In the genomic region with DNA sequence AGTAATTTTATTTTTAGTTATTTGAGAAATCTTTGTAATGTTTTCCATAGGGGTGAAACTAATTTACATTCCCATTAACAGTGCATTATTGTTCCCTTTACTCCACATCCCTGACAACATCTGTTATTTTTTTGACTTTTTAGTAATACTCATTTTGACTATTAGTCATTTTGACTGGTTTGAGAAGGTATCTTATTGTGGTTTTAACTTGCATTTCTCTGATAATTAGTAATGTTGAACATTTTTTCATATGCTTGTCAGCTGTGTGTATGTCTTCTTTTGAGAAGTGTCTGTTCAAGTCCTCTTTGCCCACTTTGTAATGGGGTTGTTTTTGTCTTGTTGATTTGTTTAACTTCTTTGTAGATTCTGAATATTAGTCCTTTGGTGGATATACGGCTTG, we compare ENCODE assay signal across 22 cellular contexts.
"Had no signal": no experiment of that assay in that cellular context is flagged by ENCODE, and none has a peak within 500 bp of the region (broad histone marks: within the 10 kb centered on the region; RNA-seq: fewer than 3 reads in every experiment).

No MANE protein-coding gene starts in this region.

- H3K27me3 ChIP-seq: colonic mucosa, esophagus squamous epithelium, gastrocnemius medialis, right lobe of liver, spleen, tibial artery, upper lobe of left lung, uterus had no signal

- H3K27ac Mint-ChIP-seq: naive B cell; nephron progenitor cell; stimulated activated memory B cell treated with anti-CD40 and anti-IgM and Interleukin-4, amounts not matched to agents 10 μg/mL and 1 μg/mL and 100 μg/mL, for 72 hours; stimulated activated naive CD8-positive, alpha-beta T cell treated with anti-CD3 and anti-CD28 coated beads, Interleukin-15, Interleukin-2, amounts not matched to agents 100 ng/mL and 50 ng/mL, for 24 hours had no signal

- H3K9me3 ChIP-seq: colonic mucosa, gastrocnemius medialis, prostate gland had no signal

- H3K27ac ChIP-seq: colonic mucosa, esophagus squamous epithelium, gastrocnemius medialis, parathyroid adenoma, prostate gland, right lobe of liver, spleen, tibial artery, upper lobe of left lung, uterus had no signal

- H3K36me3 ChIP-seq: colonic mucosa, esophagus squamous epithelium, gastrocnemius medialis, prostate gland, right lobe of liver, spleen, upper lobe of left lung, uterus had no signal

- DNase-seq: colonic mucosa; dermis blood vessel endothelial cell; esophagus squamous epithelium; gastrocnemius medialis; left colon; left ventricle myocardium superior; mesendoderm; naive B cell; nephron progenitor cell; right lobe of liver; spleen; stimulated activated CD4-positive, alpha-beta T cell treated with anti-CD3 and anti-CD28 coated beads, Interleukin-15, amount 100 ng/mL, for 24 hours; stimulated activated CD4-positive, alpha-beta T cell treated with anti-CD3 and anti-CD28 coated beads, Interleukin-1b, Interleukin-23, amount 100 ng/mL, for 48 hours; stimulated activated CD4-positive, alpha-beta T cell treated with anti-CD3 and anti-CD28 coated beads, Interleukin-4, amount 100 ng/mL, for 24 hours; tibial artery; upper lobe of left lung; uterus had no signal

- H3K4me3 Mint-ChIP-seq: naive B cell; nephron progenitor cell; stimulated activated memory B cell treated with anti-CD40 and anti-IgM and Interleukin-4, amounts not matched to agents 10 μg/mL and 1 μg/mL and 100 μg/mL, for 72 hours; stimulated activated naive CD8-positive, alpha-beta T cell treated with anti-CD3 and anti-CD28 coated beads, Interleukin-15, Interleukin-2, amounts not matched to agents 100 ng/mL and 50 ng/mL, for 24 hours had no signal

- H3K4me1 ChIP-seq: colonic mucosa, esophagus squamous epithelium, gastrocnemius medialis, parathyroid adenoma, prostate gland, right lobe of liver, spleen, tibial artery, upper lobe of left lung, uterus had no signal

- H3K27me3 Mint-ChIP-seq: naive B cell; stimulated activated memory B cell treated with anti-CD40 and anti-IgM and Interleukin-4, amounts not matched to agents 10 μg/mL and 1 μg/mL and 100 μg/mL, for 72 hours; stimulated activated naive CD8-positive, alpha-beta T cell treated with anti-CD3 and anti-CD28 coated beads, Interleukin-15, Interleukin-2, amounts not matched to agents 100 ng/mL and 50 ng/mL, for 24 hours had no signal

- ATAC-seq: gastrocnemius medialis; left colon; left ventricle myocardium superior; right lobe of liver; stimulated activated memory B cell treated with anti-CD40 and anti-IgM and Interleukin-4, amounts not matched to agents 10 μg/mL and 1 μg/mL and 100 μg/mL, for 72 hours had no signal

- H3K4me1 Mint-ChIP-seq: naive B cell; nephron progenitor cell; stimulated activated memory B cell treated with anti-CD40 and anti-IgM and Interleukin-4, amounts not matched to agents 10 μg/mL and 1 μg/mL and 100 μg/mL, for 72 hours had no signal

- H3K4me3 ChIP-seq: colonic mucosa, esophagus squamous epithelium, gastrocnemius medialis, lung, prostate gland, right lobe of liver, spleen, tibial artery, upper lobe of left lung, uterus had no signal
